21 cellular contexts compared by ENCODE assay signal in the genomic region with DNA sequence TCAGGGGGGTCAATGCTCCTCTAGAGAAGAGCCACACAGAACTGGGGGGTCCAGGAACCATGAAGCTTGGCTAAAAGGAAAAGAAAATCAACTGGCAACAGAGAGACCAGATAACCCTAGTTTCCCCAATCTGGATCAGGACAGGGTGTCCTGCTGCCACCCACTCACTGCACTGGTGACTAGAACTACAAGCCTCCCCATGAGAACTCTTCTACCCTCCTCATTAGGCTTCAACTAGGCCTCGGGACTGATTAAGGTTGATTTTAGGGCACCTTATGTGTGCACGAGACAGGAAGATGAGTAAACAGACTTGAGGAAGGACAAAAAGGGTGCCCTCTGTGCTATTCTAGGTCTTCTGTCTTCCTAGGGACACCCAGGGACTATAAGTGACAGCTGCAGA. TPM values are rescaled to one million over a fixed set of nuclear protein-coding genes. Genes with fewer than 3 reads are reported as not detected.
DNase-seq lines count a peak whose midpoint lies in the region; ATAC-seq and TF ChIP-seq lines count a peak whose summit lies in the region.
"Had no signal": no experiment of that assay in that cellular context is flagged by ENCODE, and none has a peak within 500 bp of the region (broad histone marks: within the 10 kb centered on the region; RNA-seq: fewer than 3 reads in every experiment).

No MANE protein-coding gene starts in this region.

- no peak overlapping the region for H3K9ac ChIP-seq in trophoblast cell (ENCODE audit: low read length)
- H3K9ac ChIP-seq: SK-N-SH had no signal

- H2AK5ac ChIP-seq in trophoblast cell (ENCODE audit: low read length): no peak overlapping the region

- no peak overlapping the region for H3K14ac ChIP-seq in trophoblast cell (ENCODE audit: low read length)

- no peak overlapping the region for H3K4ac ChIP-seq in trophoblast cell (ENCODE audit: low read depth, low read length)

- peaks cover 8% of the 10 kb centered on the region for H3K79me2 ChIP-seq in trophoblast cell (ENCODE audit: control insufficient read depth, insufficient read depth, low read length, poor library complexity)

- intact Hi-C loops in dorsolateral prefrontal cortex (cut with DNase I) (no loop called here), heart right ventricle (cut with DNase I) (loop anchor here in 3 of 10 donors (5.0 kb wide), 2 partner anchors 33 to 38 kb away; a partner anchor contains a TSS)

- H2BK120ac ChIP-seq in trophoblast cell (ENCODE audit: insufficient read depth, low read length, poor library complexity): no peak overlapping the region

- no peak for TF ChIP-seq CTCF in HL-60 (IDR thresholded peaks at IDR 0.05; ENCODE audit: insufficient read depth, low read length)
- TF ChIP-seq CTCF in dorsolateral prefrontal cortex (IDR thresholded peaks at IDR 0.05 in 54 of 56, conservative IDR thresholded peaks at IDR 0.05 in 2 of 56; ENCODE audit: low read depth in 1 of 56, partially characterized antibody in 56 of 56): no peak
- no peak for TF ChIP-seq CTCF in heart right ventricle (IDR thresholded peaks at IDR 0.05)

- CTCF ChIA-PET in T-cell (lab: Charles Lee): no interaction called here

- H3K27me3 ChIP-seq in HL-60 (ENCODE audit: insufficient read depth, poor library complexity, severe bottlenecking) (no peaks in the 10 kb centered on the region), dorsolateral prefrontal cortex (no peaks in the 10 kb centered on the region), trophoblast cell (ENCODE audit: insufficient read depth, low read length) (no peaks in the 10 kb centered on the region), heart right ventricle (no peaks in the 10 kb centered on the region)
- H3K27me3 ChIP-seq: adrenal gland, pancreas had no signal

- no peak overlapping the region for H3K4me2 ChIP-seq in trophoblast cell (ENCODE audit: low read length)
- H3K4me2 ChIP-seq: SK-N-SH had no signal

- DNase-seq in CD1c-positive myeloid dendritic cell (ENCODE audit: extremely low spot score) (peak; percentile 56), HL-60 (ENCODE audit: low read depth in 1 of 2, low spot score in 1 of 2) (no peak), dorsolateral prefrontal cortex (no peak), trophoblast cell (no peak), heart right ventricle (no peak), T-cell (no peak)
- DNase-seq: activated CD4-positive, alpha-beta T cell treated with anti-CD3 and anti-CD28 coated beads for 1 hour; activated CD8-positive, alpha-beta memory T cell treated with anti-CD3 and anti-CD28 coated beads, Interleukin-2, amount 10 ng/mL, durations not matched to agents 7 days and 5 days; erythroblast; foreskin melanocyte; kidney; NCI-H1105; NCI-H510A treated with DMSO at 0.1 percent for 48 hours; pancreas; RPMI8226; SK-N-SH had no signal

- no peaks in the 10 kb centered on the region for H3K9me3 Mint-ChIP-seq in T-cell
- H3K9me3 Mint-ChIP-seq: activated T-helper 2 cell treated with anti-CD3 and anti-CD28 coated beads, Interferon-gamma antibody, Interleukin-2, Interleukin-4, amounts not matched to agents 10 μg/mL and 5 μg/mL and 100 μg/mL, durations not matched to agents 14 hours and 24 hours and 36 hours had no signal

- peaks cover 2 to 4% of the 10 kb centered on the region in 2 donors for H3K27me3 Mint-ChIP-seq in T-cell
- H3K27me3 Mint-ChIP-seq: activated CD8-positive, alpha-beta memory T cell treated with anti-CD3 and anti-CD28 coated beads, Interleukin-2, amount 10 ng/mL, durations not matched to agents 7 days and 5 days had no signal

- H3K4me3 ChIP-seq in HL-60 (replicated peaks; ENCODE audit: insufficient read depth, low read length): no peak overlapping the region
- H3K4me3 ChIP-seq in dorsolateral prefrontal cortex: no peak overlapping the region
- H3K4me3 ChIP-seq in trophoblast cell (ENCODE audit: low read depth, low read length): no peak overlapping the region
- no peak overlapping the region for H3K4me3 ChIP-seq in heart right ventricle
- H3K4me3 ChIP-seq: adrenal gland, lung, pancreas had no signal

- H3K23ac ChIP-seq in trophoblast cell (ENCODE audit: low read length): no peak overlapping the region

- H3K36me3 Mint-ChIP-seq in T-cell: peaks cover 18% of the 10 kb centered on the region

- H4K12ac ChIP-seq in trophoblast cell (ENCODE audit: low read depth, low read length): no peak overlapping the region

- H3K27ac ChIP-seq in HL-60 (replicated peaks): peak overlapping the region; percentile 88
- H3K27ac ChIP-seq in dorsolateral prefrontal cortex: peak overlapping the region in 44 of 59 donors; percentile 14 to 99 (median 94)
- no peak overlapping the region for H3K27ac ChIP-seq in trophoblast cell (ENCODE audit: low read depth, low read length)
- peak overlapping the region in 1 of 10 donors; percentile 8 for H3K27ac ChIP-seq in heart right ventricle
- H3K27ac ChIP-seq: pancreas had no signal

- H3K36me3 ChIP-seq in trophoblast cell (ENCODE audit: control insufficient read depth in 1 of 2, insufficient read depth in 2 of 2, low read length in 2 of 2): peaks cover 25 to 58% of the 10 kb centered on the region in 2 experiments
- peaks cover 0 to 52% (median 16%) of the 10 kb centered on the region in 9 donors for H3K36me3 ChIP-seq in heart right ventricle

- POLR2A ChIA-PET in T-cell (lab: Charles Lee): interaction anchor here (0.6 to 2.8 kb wide), 2 partner anchors 33 to 43 kb away, joined by 3 to 45 read pairs; a partner anchor contains a TSS

- no peaks in the 10 kb centered on the region for H3K9me3 ChIP-seq in trophoblast cell (ENCODE audit: insufficient read depth, low read depth, low read length)
- H3K9me3 ChIP-seq in heart right ventricle: no peaks in the 10 kb centered on the region
- H3K9me3 ChIP-seq: adrenal gland, pancreas, SK-N-SH had no signal

- H3K4me1 Mint-ChIP-seq in T-cell: peaks cover 38 to 46% (median 39%) of the 10 kb centered on the region in 3 donors

- H3K4me1 ChIP-seq in trophoblast cell (ENCODE audit: control insufficient read depth in 1 of 2, insufficient read depth in 2 of 2, low read length in 2 of 2): peaks cover 7 to 10% of the 10 kb centered on the region in 2 experiments
- H3K4me1 ChIP-seq in heart right ventricle: peaks cover 5 to 50% (median 30%) of the 10 kb centered on the region in 9 donors

- peak overlapping the region; percentile 22 for H2BK12ac ChIP-seq in trophoblast cell (ENCODE audit: low read length)

- no peak overlapping the region for H2AFZ ChIP-seq in trophoblast cell (ENCODE audit: insufficient read depth, low read length, poor library complexity)

- H2BK5ac ChIP-seq in trophoblast cell (ENCODE audit: low read depth, low read length, poor library complexity): no peak overlapping the region

- H3K18ac ChIP-seq in trophoblast cell (ENCODE audit: low read length): no peak overlapping the region

- ATAC-seq in heart right ventricle (no peak), T-cell (replicated peaks in 1 of 4) (no peak), HG03139 (IDR thresholded peaks at IDR 0.05; ENCODE audit: unreplicated experiment) (no peak)
- ATAC-seq: activated CD8-positive, alpha-beta memory T cell treated with anti-CD3 and anti-CD28 coated beads, Interleukin-2, amount 10 ng/mL, durations not matched to agents 7 days and 5 days; pancreas; sciatic nerve had no signal

- no peak overlapping the region for H4K8ac ChIP-seq in trophoblast cell (ENCODE audit: low read depth, low read length)

- H3K79me1 ChIP-seq in trophoblast cell (ENCODE audit: low read length): peaks cover 11% of the 10 kb centered on the region

- WGBS in trophoblast cell (ENCODE audit: extremely low coverage, insufficient coverage, insufficient read length): no CpG with 5 or more reads among the region's 2 CpGs
- 76 to 91% methylated on average over 2 of the region's 2 CpGs for WGBS in heart right ventricle, 2 donors

- H4K91ac ChIP-seq in trophoblast cell (ENCODE audit: low read depth, low read length): peak overlapping the region; percentile 16

- H3K27ac Mint-ChIP-seq in T-cell: no peak overlapping the region

- peak overlapping the region in 1 of 3 donors; percentile 97 for H3K4me3 Mint-ChIP-seq in T-cell
- H3K4me3 Mint-ChIP-seq: activated CD8-positive, alpha-beta memory T cell treated with anti-CD3 and anti-CD28 coated beads, Interleukin-2, amount 10 ng/mL, durations not matched to agents 7 days and 5 days had no signal

RNA-seq across cellular contexts. Expression of a gene that starts 2.2 kb away (rescaled TPM):
- total RNA-seq in dorsolateral prefrontal cortex: 10 to 100 TPM; 17.5 to 36.2 (median 25.7) TPM
- 101 and 103 TPM in 2 replicates for polyA plus RNA-seq in trophoblast cell (2013)
- 10 to 100 TPM; 19.8 to 31.9 (median 26.2) TPM for total RNA-seq in heart right ventricle
- polyA plus RNA-seq in heart right ventricle: 10 to 100 TPM; 12.6 to 20.3 TPM
- 10 to 100 TPM; 45.3 to 54.6 (median 51.6) TPM for total RNA-seq in T-cell

RNA-seq across cellular contexts. Expression of a gene that starts 6.8 kb away (rescaled TPM):
- 10 to 100 TPM in 106 of 120 experiments, 1 to 10 TPM in 14; 5.4 to 32.3 (median 13.3) TPM for total RNA-seq in dorsolateral prefrontal cortex
- polyA plus RNA-seq in trophoblast cell (2013): 17.1 and 18.3 TPM in 2 replicates
- total RNA-seq in heart right ventricle: 1 to 10 TPM in 9 of 10 donors, under 1 TPM in 1; 0.95 to 5.3 (median 2.5) TPM
- 1 to 10 TPM; 1.9 to 5.3 TPM for polyA plus RNA-seq in heart right ventricle
- 1 to 10 TPM in 4 of 5 donors, under 1 TPM in 1; 0.58 to 2.5 (median 1.5) TPM for total RNA-seq in T-cell

RNA-seq across cellular contexts. Expression of a gene that starts 12.2 kb away (rescaled TPM):
- total RNA-seq in dorsolateral prefrontal cortex: 100 to 1,000 TPM in 113 of 120 experiments, 10 to 100 TPM in 7; 78.3 to 287 (median 196) TPM
- 10.8 and 11.9 TPM in 2 replicates for polyA plus RNA-seq in trophoblast cell (2013)
- under 1 TPM; 0.14 to 0.68 (median 0.31) TPM for total RNA-seq in heart right ventricle
- polyA plus RNA-seq in heart right ventricle: under 1 TPM; 0.44 to 0.48 TPM
- 1 to 10 TPM; 3.1 to 4.5 (median 3.9) TPM for total RNA-seq in T-cell

RNA-seq across cellular contexts. Expression of a gene that starts 30.5 kb away (rescaled TPM):
- total RNA-seq in dorsolateral prefrontal cortex: 10 to 100 TPM; 10.4 to 23.1 (median 15.9) TPM
- polyA plus RNA-seq in trophoblast cell (2013): 8.6 and 9.4 TPM in 2 replicates
- total RNA-seq in heart right ventricle: 10 to 100 TPM; 12.9 to 20.0 (median 15.8) TPM
- 10 to 100 TPM; 22.7 to 33.6 TPM for polyA plus RNA-seq in heart right ventricle
- total RNA-seq in T-cell: 10 to 100 TPM in 3 of 5 donors, 1 to 10 TPM in 2; 6.0 to 27.6 (median 26.1) TPM

Comparison
In these comparisons a context has a peak if more than half of its experiments do, and no peak if none do; other contexts are left out.
1. RNA of a gene that starts 12.2 kb away (total RNA-seq): 78.3 to 287 TPM in dorsolateral prefrontal cortex; 3.1 to 4.5 TPM in T-cell and 0.14 to 0.68 TPM in heart right ventricle; every median in the first group is over 10 times any median in the second.